ENCODE assay signal across 1 cellular context in genomic region chr10:63114031-63114814, GRCh38.
A peak's percentile ranks its signal among the peaks of the same experiment; 100 is the strongest.
TF ChIP-seq lines count a peak whose summit lies in the region.

No MANE protein-coding gene starts in this region.

TF ChIP-seq in K562, 482 proteins besides CTCF, POLR2A, EP300 and RAD21 (continues in another document):
- TF ChIP-seq ZNF592 (IDR thresholded peaks at IDR 0.05) (peak; percentile 79), L3MBTL2 (IDR thresholded peaks at IDR 0.05) (peak; percentile 62), ZNF740 (CRISPR knock-in tag; IDR thresholded peaks at IDR 0.05) (no peak), ZNF740 (tag; IDR thresholded peaks at IDR 0.05) (peak in 1 of 2 experiments; percentile 66; a peak in 1 of 4 replicates), RBM25 (IDR thresholded peaks at IDR 0.05; ENCODE audit: low read depth, low read length, severe bottlenecking) (no peak), ATF1 (CRISPR knock-in tag; IDR thresholded peaks at IDR 0.05) (no peak), ATF1 (tag; IDR thresholded peaks at IDR 0.05) (0 out of 2 replicates have a peak, but pooled peaks have one; percentile 15), SP2 (IDR thresholded peaks at IDR 0.05; ENCODE audit: extremely low read depth, low read depth, low read length, poor library complexity, severe bottlenecking) (no peak), GABPA (tag; conservative IDR thresholded peaks at IDR 0.05; ENCODE audit: low read depth) (peak; percentile 27; the same call in 1 of the 2 replicates), FOXJ2 (tag; IDR thresholded peaks at IDR 0.05) (peak; percentile 88), ZNF584 (CRISPR knock-in tag; IDR thresholded peaks at IDR 0.05; ENCODE audit: low read depth) (peak; percentile 97), MEF2D (tag; conservative IDR thresholded peaks at IDR 0.05; ENCODE audit: low read depth) (0 out of 2 replicates have a peak, but pooled peaks have one; percentile 15), MED1 (CRISPR knock-in tag; IDR thresholded peaks at IDR 0.05; ENCODE audit: borderline replicate concordance) (no peak), CTBP1 (IDR thresholded peaks at IDR 0.05; ENCODE audit: borderline replicate concordance) (0 out of 2 replicates have a peak, but pooled peaks have one; percentile 19), RBM34 (IDR thresholded peaks at IDR 0.05; ENCODE audit: borderline replicate concordance, insufficient read depth, low read length) (no peak), POLR2G (IDR thresholded peaks at IDR 0.05; ENCODE audit: low read depth, low read length) (no peak), NFATC3 (IDR thresholded peaks at IDR 0.05) (no peak), NR2C1 (IDR thresholded peaks at IDR 0.05) (no peak), NR2C1 (tag; IDR thresholded peaks at IDR 0.05) (peak; percentile 64), ZBTB17 (CRISPR knock-in tag; IDR thresholded peaks at IDR 0.05) (peak; percentile 56; the same call in 1 of the 2 replicates), ZNF395 (CRISPR knock-in tag; IDR thresholded peaks at IDR 0.05) (0 out of 2 replicates have a peak, but pooled peaks have one; percentile 24), ETV1 (tag; conservative IDR thresholded peaks at IDR 0.05; ENCODE audit: low read depth) (0 out of 2 replicates have a peak, but pooled peaks have one; percentile 30), NR2C2 (CRISPR knock-in tag; IDR thresholded peaks at IDR 0.05) (no peak), NR2C2 (tag; IDR thresholded peaks at IDR 0.05) (peak; percentile 86), CEBPB (tag; IDR thresholded peaks at IDR 0.05) (peak; percentile 97), SMAD4 (CRISPR knock-in tag; conservative IDR thresholded peaks at IDR 0.05) (peak; percentile 75), CEBPG (CRISPR knock-in tag; IDR thresholded peaks at IDR 0.05) (peak; percentile 97), CEBPG (tag; conservative IDR thresholded peaks at IDR 0.05 in 1 of 2, IDR thresholded peaks at IDR 0.05 in 1 of 2) (peak; percentile 100), KLF6 (CRISPR knock-in tag; IDR thresholded peaks at IDR 0.05; ENCODE audit: borderline replicate concordance) (peak; percentile 64; the same call in 1 of the 2 replicates), GTF2A2 (tag; IDR thresholded peaks at IDR 0.05) (0 out of 2 replicates have a peak, but pooled peaks have one; percentile 20), ZNF766 (CRISPR knock-in tag; conservative IDR thresholded peaks at IDR 0.05) (peak; percentile 66; the same call in 1 of the 2 replicates), BACH1 (tag; IDR thresholded peaks at IDR 0.05) (peak; percentile 83), TRIM24 (IDR thresholded peaks at IDR 0.05) (peak; percentile 86 to 91; a peak in 3 of 4 replicates), ZNF239 (CRISPR knock-in tag; IDR thresholded peaks at IDR 0.05) (peak; percentile 65), TBL1XR1 (IDR thresholded peaks at IDR 0.05; ENCODE audit: low read length in 2 of 2) (no peak)
- TF ChIP-seq, protein P1, sequence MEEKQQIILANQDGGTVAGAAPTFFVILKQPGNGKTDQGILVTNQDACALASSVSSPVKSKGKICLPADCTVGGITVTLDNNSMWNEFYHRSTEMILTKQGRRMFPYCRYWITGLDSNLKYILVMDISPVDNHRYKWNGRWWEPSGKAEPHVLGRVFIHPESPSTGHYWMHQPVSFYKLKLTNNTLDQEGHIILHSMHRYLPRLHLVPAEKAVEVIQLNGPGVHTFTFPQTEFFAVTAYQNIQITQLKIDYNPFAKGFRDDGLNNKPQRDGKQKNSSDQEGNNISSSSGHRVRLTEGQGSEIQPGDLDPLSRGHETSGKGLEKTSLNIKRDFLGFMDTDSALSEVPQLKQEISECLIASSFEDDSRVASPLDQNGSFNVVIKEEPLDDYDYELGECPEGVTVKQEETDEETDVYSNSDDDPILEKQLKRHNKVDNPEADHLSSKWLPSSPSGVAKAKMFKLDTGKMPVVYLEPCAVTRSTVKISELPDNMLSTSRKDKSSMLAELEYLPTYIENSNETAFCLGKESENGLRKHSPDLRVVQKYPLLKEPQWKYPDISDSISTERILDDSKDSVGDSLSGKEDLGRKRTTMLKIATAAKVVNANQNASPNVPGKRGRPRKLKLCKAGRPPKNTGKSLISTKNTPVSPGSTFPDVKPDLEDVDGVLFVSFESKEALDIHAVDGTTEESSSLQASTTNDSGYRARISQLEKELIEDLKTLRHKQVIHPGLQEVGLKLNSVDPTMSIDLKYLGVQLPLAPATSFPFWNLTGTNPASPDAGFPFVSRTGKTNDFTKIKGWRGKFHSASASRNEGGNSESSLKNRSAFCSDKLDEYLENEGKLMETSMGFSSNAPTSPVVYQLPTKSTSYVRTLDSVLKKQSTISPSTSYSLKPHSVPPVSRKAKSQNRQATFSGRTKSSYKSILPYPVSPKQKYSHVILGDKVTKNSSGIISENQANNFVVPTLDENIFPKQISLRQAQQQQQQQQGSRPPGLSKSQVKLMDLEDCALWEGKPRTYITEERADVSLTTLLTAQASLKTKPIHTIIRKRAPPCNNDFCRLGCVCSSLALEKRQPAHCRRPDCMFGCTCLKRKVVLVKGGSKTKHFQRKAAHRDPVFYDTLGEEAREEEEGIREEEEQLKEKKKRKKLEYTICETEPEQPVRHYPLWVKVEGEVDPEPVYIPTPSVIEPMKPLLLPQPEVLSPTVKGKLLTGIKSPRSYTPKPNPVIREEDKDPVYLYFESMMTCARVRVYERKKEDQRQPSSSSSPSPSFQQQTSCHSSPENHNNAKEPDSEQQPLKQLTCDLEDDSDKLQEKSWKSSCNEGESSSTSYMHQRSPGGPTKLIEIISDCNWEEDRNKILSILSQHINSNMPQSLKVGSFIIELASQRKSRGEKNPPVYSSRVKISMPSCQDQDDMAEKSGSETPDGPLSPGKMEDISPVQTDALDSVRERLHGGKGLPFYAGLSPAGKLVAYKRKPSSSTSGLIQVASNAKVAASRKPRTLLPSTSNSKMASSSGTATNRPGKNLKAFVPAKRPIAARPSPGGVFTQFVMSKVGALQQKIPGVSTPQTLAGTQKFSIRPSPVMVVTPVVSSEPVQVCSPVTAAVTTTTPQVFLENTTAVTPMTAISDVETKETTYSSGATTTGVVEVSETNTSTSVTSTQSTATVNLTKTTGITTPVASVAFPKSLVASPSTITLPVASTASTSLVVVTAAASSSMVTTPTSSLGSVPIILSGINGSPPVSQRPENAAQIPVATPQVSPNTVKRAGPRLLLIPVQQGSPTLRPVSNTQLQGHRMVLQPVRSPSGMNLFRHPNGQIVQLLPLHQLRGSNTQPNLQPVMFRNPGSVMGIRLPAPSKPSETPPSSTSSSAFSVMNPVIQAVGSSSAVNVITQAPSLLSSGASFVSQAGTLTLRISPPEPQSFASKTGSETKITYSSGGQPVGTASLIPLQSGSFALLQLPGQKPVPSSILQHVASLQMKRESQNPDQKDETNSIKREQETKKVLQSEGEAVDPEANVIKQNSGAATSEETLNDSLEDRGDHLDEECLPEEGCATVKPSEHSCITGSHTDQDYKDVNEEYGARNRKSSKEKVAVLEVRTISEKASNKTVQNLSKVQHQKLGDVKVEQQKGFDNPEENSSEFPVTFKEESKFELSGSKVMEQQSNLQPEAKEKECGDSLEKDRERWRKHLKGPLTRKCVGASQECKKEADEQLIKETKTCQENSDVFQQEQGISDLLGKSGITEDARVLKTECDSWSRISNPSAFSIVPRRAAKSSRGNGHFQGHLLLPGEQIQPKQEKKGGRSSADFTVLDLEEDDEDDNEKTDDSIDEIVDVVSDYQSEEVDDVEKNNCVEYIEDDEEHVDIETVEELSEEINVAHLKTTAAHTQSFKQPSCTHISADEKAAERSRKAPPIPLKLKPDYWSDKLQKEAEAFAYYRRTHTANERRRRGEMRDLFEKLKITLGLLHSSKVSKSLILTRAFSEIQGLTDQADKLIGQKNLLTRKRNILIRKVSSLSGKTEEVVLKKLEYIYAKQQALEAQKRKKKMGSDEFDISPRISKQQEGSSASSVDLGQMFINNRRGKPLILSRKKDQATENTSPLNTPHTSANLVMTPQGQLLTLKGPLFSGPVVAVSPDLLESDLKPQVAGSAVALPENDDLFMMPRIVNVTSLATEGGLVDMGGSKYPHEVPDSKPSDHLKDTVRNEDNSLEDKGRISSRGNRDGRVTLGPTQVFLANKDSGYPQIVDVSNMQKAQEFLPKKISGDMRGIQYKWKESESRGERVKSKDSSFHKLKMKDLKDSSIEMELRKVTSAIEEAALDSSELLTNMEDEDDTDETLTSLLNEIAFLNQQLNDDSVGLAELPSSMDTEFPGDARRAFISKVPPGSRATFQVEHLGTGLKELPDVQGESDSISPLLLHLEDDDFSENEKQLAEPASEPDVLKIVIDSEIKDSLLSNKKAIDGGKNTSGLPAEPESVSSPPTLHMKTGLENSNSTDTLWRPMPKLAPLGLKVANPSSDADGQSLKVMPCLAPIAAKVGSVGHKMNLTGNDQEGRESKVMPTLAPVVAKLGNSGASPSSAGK (IDR thresholded peaks at IDR 0.05) = peak; percentile 53
- TF ChIP-seq, protein P2, sequence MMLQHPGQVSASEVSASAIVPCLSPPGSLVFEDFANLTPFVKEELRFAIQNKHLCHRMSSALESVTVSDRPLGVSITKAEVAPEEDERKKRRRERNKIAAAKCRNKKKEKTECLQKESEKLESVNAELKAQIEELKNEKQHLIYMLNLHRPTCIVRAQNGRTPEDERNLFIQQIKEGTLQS (IDR thresholded peaks at IDR 0.05) = peak; percentile 97
- TF ChIP-seq, protein P2 (CRISPR knock-in tag; conservative IDR thresholded peaks at IDR 0.05) = no peak
- TF ChIP-seq, protein P3, sequence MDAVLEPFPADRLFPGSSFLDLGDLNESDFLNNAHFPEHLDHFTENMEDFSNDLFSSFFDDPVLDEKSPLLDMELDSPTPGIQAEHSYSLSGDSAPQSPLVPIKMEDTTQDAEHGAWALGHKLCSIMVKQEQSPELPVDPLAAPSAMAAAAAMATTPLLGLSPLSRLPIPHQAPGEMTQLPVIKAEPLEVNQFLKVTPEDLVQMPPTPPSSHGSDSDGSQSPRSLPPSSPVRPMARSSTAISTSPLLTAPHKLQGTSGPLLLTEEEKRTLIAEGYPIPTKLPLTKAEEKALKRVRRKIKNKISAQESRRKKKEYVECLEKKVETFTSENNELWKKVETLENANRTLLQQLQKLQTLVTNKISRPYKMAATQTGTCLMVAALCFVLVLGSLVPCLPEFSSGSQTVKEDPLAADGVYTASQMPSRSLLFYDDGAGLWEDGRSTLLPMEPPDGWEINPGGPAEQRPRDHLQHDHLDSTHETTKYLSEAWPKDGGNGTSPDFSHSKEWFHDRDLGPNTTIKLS (IDR thresholded peaks at IDR 0.05; ENCODE audit: borderline replicate concordance, low read depth) = no peak
